Comparison of ENCODE assay signal across 8 cellular contexts in the genomic region with DNA sequence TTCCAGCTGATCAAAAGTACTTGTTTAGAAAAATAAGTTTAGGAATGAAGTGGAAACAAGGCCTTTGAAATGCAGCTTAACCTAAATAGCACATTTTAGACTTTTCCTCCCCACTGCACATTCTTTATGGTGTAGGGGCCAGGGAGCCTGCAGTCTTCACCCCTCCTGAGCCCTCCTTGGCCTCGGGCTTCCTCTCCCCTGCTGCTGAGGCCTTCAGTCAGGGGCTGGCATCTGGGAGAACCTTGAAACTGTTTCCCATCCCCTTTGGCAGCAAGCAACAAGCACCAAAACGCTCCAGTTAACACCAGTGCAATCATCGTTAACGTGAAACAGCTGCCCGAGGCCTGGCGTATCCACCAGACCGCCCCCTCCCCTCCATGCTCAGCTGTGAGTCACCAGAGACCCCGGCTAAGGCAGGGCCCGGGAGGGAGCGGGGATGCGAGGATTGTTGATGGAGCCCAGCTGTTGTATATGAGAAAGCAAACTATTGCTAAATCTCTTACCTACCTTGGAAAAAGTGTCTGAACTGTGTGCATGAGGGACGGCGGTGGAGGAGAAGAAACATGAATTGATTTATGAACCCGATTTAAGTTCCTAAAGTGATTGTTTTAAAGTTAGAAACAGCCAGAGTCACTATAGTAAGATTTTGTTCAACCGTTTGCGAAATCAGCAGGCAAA. TPM values are rescaled to one million over a fixed set of nuclear protein-coding genes. Genes with fewer than 3 reads are reported as not detected.
A peak's percentile ranks its signal among the peaks of the same experiment; 100 is the strongest.
DNase-seq lines count a peak whose midpoint lies in the region; ATAC-seq, FAIRE-seq and TF ChIP-seq lines count a peak whose summit lies in the region.

No MANE protein-coding gene starts in this region.

- dilution Hi-C loops in mammary epithelial cell (cut with HindIII; ENCODE audit: low sequenced_read_pairs) (loop anchor here (5.0 kb wide), 4 partner anchors 99 to 389 kb away; no protein-coding TSS in a partner anchor), keratinocyte (cut with MboI; ENCODE audit: extremely low pct_ligation_motif_present, low sequenced_read_pairs) (no loop called here)

- H3K4me1 ChIP-seq in mammary epithelial cell (ENCODE audit: insufficient read depth, low read length): peaks cover 46% of the 10 kb centered on the region
- peaks cover 44% of the 10 kb centered on the region for H3K4me1 ChIP-seq in keratinocyte (ENCODE audit: control insufficient read depth, extremely low read depth, insufficient read depth, low read length)

- H3K27me3 ChIP-seq in mammary epithelial cell (ENCODE audit: insufficient read depth, low read length): no peaks in the 10 kb centered on the region
- H3K27me3 ChIP-seq in keratinocyte (ENCODE audit: control insufficient read depth, extremely low read depth, insufficient read depth, low read length): no peaks in the 10 kb centered on the region

- H2AFZ ChIP-seq in mammary epithelial cell (ENCODE audit: low read depth, low read length) (no peak overlapping the region), keratinocyte (ENCODE audit: control insufficient read depth, low read length) (no peak overlapping the region)

- WGBS in mammary epithelial cell (ENCODE audit: low coverage, missing lambda C conversion rate): 2% methylated on average over 16 of the region's 16 CpGs

- DNase-seq in SK-N-DZ (ENCODE audit: low spot score): peak; percentile 73
- DNase-seq in mammary epithelial cell: peak; percentile 59
- no peak for DNase-seq in keratinocyte (ENCODE audit: low read depth, low spot score)
- peak; percentile 33 for DNase-seq in stimulated activated CD4-positive, alpha-beta T cell treated with anti-CD3 and anti-CD28 coated beads, Interleukin-4, amount 100 ng/mL, for 24 hours
- no peak for DNase-seq in NCI-H1436 (lab: John Stamatoyannopoulos, UW)

- H3K9ac ChIP-seq in mammary epithelial cell (ENCODE audit: insufficient read depth, low read length) (peak overlapping the region; percentile 95), keratinocyte (ENCODE audit: control insufficient read depth, extremely low read depth, insufficient read depth, low read length) (peak overlapping the region; percentile 94)

- no peak for TF ChIP-seq CTCF in 22Rv1 (IDR thresholded peaks at IDR 0.05)
- TF ChIP-seq CTCF in mammary epithelial cell (conservative IDR thresholded peaks at IDR 0.05 in 1 of 2, IDR thresholded peaks at IDR 0.05 in 1 of 2; ENCODE audit: extremely low read depth in 1 of 2, insufficient read depth in 1 of 2, low read depth in 1 of 2, low read length in 2 of 2): no peak
- TF ChIP-seq CTCF in keratinocyte (optimal IDR thresholded peaks at IDR 0.05 in 1 of 3, IDR thresholded peaks at IDR 0.05 in 1 of 3, conservative IDR thresholded peaks at IDR 0.05 in 1 of 3; ENCODE audit: extremely low read depth in 1 of 3, insufficient read depth in 2 of 3, low read length in 3 of 3): no peak

- H4K20me1 ChIP-seq in mammary epithelial cell (ENCODE audit: insufficient read depth, low read length) (peaks cover 18% of the 10 kb centered on the region), keratinocyte (ENCODE audit: control insufficient read depth, extremely low read depth, insufficient read depth, low read length) (peaks cover 15% of the 10 kb centered on the region)

- no peak for ATAC-seq in HG03378 (IDR thresholded peaks at IDR 0.05; ENCODE audit: unreplicated experiment)

- BruUV-seq in mammary epithelial cell (replicated peaks; lab: Mats Ljungman, UMichigan): no TSS peak

- no peaks in the 10 kb centered on the region for H3K9me1 ChIP-seq in keratinocyte (ENCODE audit: control insufficient read depth, extremely low read depth, insufficient read depth, low read length)

- H3K9me3 ChIP-seq in mammary epithelial cell (replicated peaks; ENCODE audit: insufficient read depth, low read length): no peaks in the 10 kb centered on the region
- no peaks in the 10 kb centered on the region for H3K9me3 ChIP-seq in keratinocyte (ENCODE audit: control insufficient read depth, low read depth, low read length)

- H3K79me2 ChIP-seq in mammary epithelial cell (ENCODE audit: insufficient read depth, low read length): peaks cover 47% of the 10 kb centered on the region
- peaks cover 33% of the 10 kb centered on the region for H3K79me2 ChIP-seq in keratinocyte (ENCODE audit: control insufficient read depth, insufficient read depth, low read length)

- H3K4me3 ChIP-seq in mammary epithelial cell (replicated peaks in 1 of 3; ENCODE audit: insufficient read depth in 1 of 3, low read depth in 2 of 3, low read length in 3 of 3) (peak overlapping the region; percentile 9 to 83 (median 27)), keratinocyte (ENCODE audit: control insufficient read depth in 2 of 3, extremely low read depth in 1 of 3, insufficient read depth in 2 of 3, low read depth in 1 of 3, low read length in 3 of 3) (peak overlapping the region in 2 of 3 experiments; percentile 18 to 87)

- peak; percentile 37 for TF ChIP-seq POLR2A in GM19193 (IDR thresholded peaks at IDR 0.05; ENCODE audit: extremely low read depth, insufficient read depth, insufficient read length)

- H3K27ac ChIP-seq in 22Rv1: peak overlapping the region; percentile 95
- peak overlapping the region; percentile 88 for H3K27ac ChIP-seq in mammary epithelial cell (ENCODE audit: insufficient read depth, low read depth, low read length)
- peak overlapping the region; percentile 89 for H3K27ac ChIP-seq in keratinocyte (ENCODE audit: control insufficient read depth, insufficient read depth, low read length)

- CTCF ChIA-PET in mammary epithelial cell (lab: Charles Lee; ENCODE audit: low non-redundant PET): interaction anchor here (0.6 kb wide), 1 partner anchor 139 kb away, joined by 3 read pairs; no protein-coding TSS in a partner anchor

- intact Hi-C loops in mammary epithelial cell (cut with micrococcal nuclease): loop anchor here (2.0 to 5.0 kb wide), 2 partner anchors 20 to 184 kb away; no protein-coding TSS in a partner anchor

- in situ Hi-C loops in mammary epithelial cell (cut with MboI; ENCODE audit: low sequenced_read_pairs in 2 of 2): loop anchor here (10.0 kb wide), 3 partner anchors 66 to 366 kb away; no protein-coding TSS in a partner anchor

- H3K4me2 ChIP-seq in mammary epithelial cell (ENCODE audit: insufficient read depth, low read depth, low read length): peak overlapping the region; percentile 81
- peak overlapping the region; percentile 87 for H3K4me2 ChIP-seq in keratinocyte (ENCODE audit: control insufficient read depth, extremely low read depth, insufficient read depth, low read depth, low read length)

- H3K36me3 ChIP-seq in mammary epithelial cell (ENCODE audit: insufficient read depth, low read length): peaks cover 11% of the 10 kb centered on the region
- peaks cover 4 to 14% of the 10 kb centered on the region in 2 experiments for H3K36me3 ChIP-seq in keratinocyte (ENCODE audit: control insufficient read depth in 2 of 2, extremely low read depth in 1 of 2, insufficient read depth in 2 of 2, low read length in 2 of 2)

- no peak for FAIRE-seq in keratinocyte (lab: Jason Lieb, UNC)

RNA-seq across cellular contexts. Expression of gene ZFP36L2, which starts 5.3 kb away (rescaled TPM):
- polyA plus RNA-seq in SK-N-DZ (2014; cell fraction: cytosol; rRNA removed): 6.8 and 7.1 TPM in 2 replicates
- polyA plus RNA-seq in SK-N-DZ (2014; cell fraction: nucleus; rRNA removed): 4.0 and 4.1 TPM in 2 replicates
- 100 to 1,000 TPM in 1 of 2 donors, 10 to 100 TPM in 1; 26.3 to 213 TPM for total RNA-seq in mammary epithelial cell
- 35.6 TPM for polyA plus RNA-seq in mammary epithelial cell
- polyA minus RNA-seq in mammary epithelial cell: 68.7 TPM
- polyA plus RNA-seq in keratinocyte: 27.1 to 52.4 TPM (median 48.5 TPM) in 3 replicates
- 190 TPM for polyA plus RNA-seq in keratinocyte (2011; ENCODE audit: low read depth)
- polyA plus RNA-seq in keratinocyte (2011; cell fraction: cytosol; rRNA removed): 38.1 and 45.1 TPM in 2 replicates
- polyA plus RNA-seq in keratinocyte (2011; cell fraction: nucleus; rRNA removed): 77.7 and 84.9 TPM in 2 replicates
- polyA plus RNA-seq in keratinocyte (2012; ENCODE audit: low replicate concordance): 151 and 162 TPM in 2 replicates
- 7.8 to 24.2 TPM (median 16.0 TPM) in 3 replicates for polyA minus RNA-seq in keratinocyte
- polyA minus RNA-seq in keratinocyte (2011; cell fraction: cytosol; rRNA and poly(A)+ RNA removed): 89.6 TPM
- polyA minus RNA-seq in keratinocyte (2011; cell fraction: nucleus; rRNA and poly(A)+ RNA removed): 50.5 and 70.1 TPM in 2 replicates

Comparison
In these comparisons a context has a peak if more than half of its experiments do, and no peak if none do; other contexts are left out.
1. DNase-seq: peak in SK-N-DZ (single experiment), mammary epithelial cell (single experiment) and stimulated activated CD4-positive, alpha-beta T cell treated with anti-CD3 and anti-CD28 coated beads, Interleukin-4, amount 100 ng/mL, for 24 hours (single experiment); none in keratinocyte (single experiment) and NCI-H1436 (single experiment).
2. Peak in every context shown above with its lines, with median percentiles within 50 percentile points of each other: H3K27ac ChIP-seq.